9 cellular contexts compared by ENCODE assay signal in the genomic region with DNA sequence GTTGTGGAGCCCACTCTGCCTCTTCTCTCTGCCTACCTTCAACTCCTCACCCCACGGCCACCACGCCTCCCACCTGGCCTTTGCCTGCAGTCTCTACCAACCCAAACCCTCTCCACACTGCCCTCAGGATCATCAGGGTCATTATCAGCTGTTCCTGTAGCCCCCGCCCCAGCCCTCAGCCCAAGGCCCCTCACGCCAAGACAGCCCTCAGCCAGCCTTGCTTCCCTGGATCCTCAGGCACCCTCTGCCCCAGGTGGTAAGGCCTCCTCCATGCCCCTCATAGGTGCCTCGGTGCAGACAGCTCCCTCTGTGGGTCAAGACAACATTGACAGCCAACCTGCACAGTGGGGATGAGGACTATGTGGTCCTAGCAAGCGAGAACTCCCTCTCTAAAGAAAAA. TPM values are rescaled to one million over a fixed set of nuclear protein-coding genes. Genes with fewer than 3 reads are reported as not detected.
DNase-seq lines count a peak whose midpoint lies in the region; ATAC-seq and TF ChIP-seq lines count a peak whose summit lies in the region.
"Had no signal": no experiment of that assay in that cellular context is flagged by ENCODE, and none has a peak within 500 bp of the region (broad histone marks: within the 10 kb centered on the region; RNA-seq: fewer than 3 reads in every experiment).

No MANE protein-coding gene starts in this region.

- peaks cover 4% of the 10 kb centered on the region for H3K36me3 Mint-ChIP-seq in activated B cell treated with CpG ODN at 0.5 μM for 24 hours (ENCODE audit: low read depth)

- no peaks in the 10 kb centered on the region for H3K9me3 Mint-ChIP-seq in activated B cell treated with CpG ODN at 0.5 μM for 24 hours

- H3K4me1 ChIP-seq in left ventricle myocardium inferior (peaks cover 72% of the 10 kb centered on the region), skeletal muscle tissue (ENCODE audit: control insufficient read depth in 3 of 3, insufficient read depth in 3 of 3, low read length in 3 of 3) (peaks cover 43 to 59% (median 59%) of the 10 kb centered on the region in 3 donors)
- H3K4me1 ChIP-seq in effector memory CD4-positive, alpha-beta T cell (ENCODE audit: control insufficient read depth, insufficient read depth, low read length, poor library complexity, severe bottlenecking), result peaks cover 60% of the 10 kb centered on the region

- H3K27ac Mint-ChIP-seq in activated B cell treated with CpG ODN at 0.5 μM for 24 hours, result peak overlapping the region; percentile 63

- intact Hi-C loops in left ventricle myocardium inferior (cut with micrococcal nuclease), result no loop called here
- intact Hi-C loops in cardiac septum (cut with DNase I), result no loop called here
- intact Hi-C loops in activated B cell treated with CpG ODN at 0.5 μM for 24 hours (cut with micrococcal nuclease), result loop anchor here (5.0 to 10.0 kb wide), 4 partner anchors 69 to 538 kb away; partner anchors contain the start of gene TUBGCP6

- H3K4me3 Mint-ChIP-seq in activated B cell treated with CpG ODN at 0.5 μM for 24 hours, result peak overlapping the region; percentile 88

- H3K27ac ChIP-seq in left ventricle myocardium inferior (replicated peaks) (no peak overlapping the region), skeletal muscle tissue (ENCODE audit: low read depth, low read length) (no peak overlapping the region)
- H3K27ac ChIP-seq in effector memory CD4-positive, alpha-beta T cell (ENCODE audit: insufficient read depth, low read length, poor library complexity, severe bottlenecking), result peak overlapping the region; percentile 76

- H3K4me1 Mint-ChIP-seq in activated B cell treated with CpG ODN at 0.5 μM for 24 hours, result peaks cover 65% of the 10 kb centered on the region

- H3K36me3 ChIP-seq in left ventricle myocardium inferior (peaks cover under 1% of the 10 kb centered on the region), skeletal muscle tissue (ENCODE audit: control insufficient read depth in 3 of 3, insufficient read depth in 3 of 3, low read length in 3 of 3) (no peaks in the 10 kb centered on the region)
- H3K36me3 ChIP-seq in effector memory CD4-positive, alpha-beta T cell (ENCODE audit: control insufficient read depth, insufficient read depth, low read length), result peaks cover 3% of the 10 kb centered on the region

- ATAC-seq in activated B cell treated with CpG ODN at 0.5 μM for 24 hours (ENCODE audit: low read depth), result no peak
- no peak for ATAC-seq in GM18873 (IDR thresholded peaks at IDR 0.05; ENCODE audit: low FRiP score, unreplicated experiment)

- H3K4me3 ChIP-seq in left ventricle myocardium inferior (peak overlapping the region; percentile 93), skeletal muscle tissue (ENCODE audit: low read length in 3 of 3) (peak overlapping the region; percentile 76 to 80 (median 78))
- peak overlapping the region; percentile 83 for H3K4me3 ChIP-seq in effector memory CD4-positive, alpha-beta T cell (ENCODE audit: insufficient read depth, low read depth, low read length, poor library complexity, severe bottlenecking)

- peak overlapping the region in 1 of 3 donors; percentile 85 for H3K9ac ChIP-seq in skeletal muscle tissue (ENCODE audit: low read depth in 1 of 3, low read length in 3 of 3)

- DNase-seq in left ventricle myocardium inferior (no peak), cardiac septum (ENCODE audit: low spot score) (no peak), activated B cell treated with CpG ODN at 0.5 μM for 24 hours (no peak), GM03348 (ENCODE audit: low spot score) (no peak), hepatic stellate cell (ENCODE audit: low spot score) (no peak)
- peak; percentile 26 to 38 (median 35) for DNase-seq in effector memory CD4-positive, alpha-beta T cell

- TF ChIP-seq CTCF in left ventricle myocardium inferior (IDR thresholded peaks at IDR 0.05; ENCODE audit: borderline replicate concordance), result peak; percentile 15
- no peak for TF ChIP-seq CTCF in activated B cell treated with CpG ODN at 0.5 μM for 24 hours (IDR thresholded peaks at IDR 0.05)

- CTCF ChIA-PET in activated B cell treated with CpG ODN at 0.5 μM for 24 hours (lab: Charles Lee), result interaction anchor here (0.9 to 1.6 kb wide), 3 partner anchors 46 to 148 kb away, joined by 3 to 5 read pairs (median 4); partner anchors contain the start of gene SCO2

- H3K9me3 ChIP-seq in left ventricle myocardium inferior (replicated peaks) (no peaks in the 10 kb centered on the region), skeletal muscle tissue (ENCODE audit: control insufficient read depth in 3 of 3, low read length in 3 of 3) (no peaks in the 10 kb centered on the region)
- H3K9me3 ChIP-seq in effector memory CD4-positive, alpha-beta T cell (ENCODE audit: control insufficient read depth, low read length), result no peaks in the 10 kb centered on the region

- H3K27me3 Mint-ChIP-seq in activated B cell treated with CpG ODN at 0.5 μM for 24 hours, result no peaks in the 10 kb centered on the region

- POLR2A ChIA-PET in activated B cell treated with CpG ODN at 0.5 μM for 24 hours (lab: Charles Lee), result interaction anchor here (0.7 to 1.4 kb wide), 3 partner anchors 29 to 54 kb away, joined by 3 to 6 read pairs (median 4); partner anchors contain the start of gene SCO2

- peaks cover 5% of the 10 kb centered on the region for H3K27me3 ChIP-seq in left ventricle myocardium inferior (ENCODE audit: low read depth)
- H3K27me3 ChIP-seq in effector memory CD4-positive, alpha-beta T cell (replicated peaks; ENCODE audit: control insufficient read depth, insufficient read depth, low read length, poor library complexity, severe bottlenecking), result no peaks in the 10 kb centered on the region
- no peaks in the 10 kb centered on the region for H3K27me3 ChIP-seq in skeletal muscle tissue (ENCODE audit: control insufficient read depth in 3 of 3, insufficient read depth in 3 of 3, low read length in 3 of 3)

RNA-seq across cellular contexts. Expression of gene SBF1, which starts 1.7 kb away (rescaled TPM):
- total RNA-seq in left ventricle myocardium inferior, result 55.8 TPM
- 63.5 TPM for total RNA-seq in cardiac septum
- total RNA-seq in activated B cell treated with CpG ODN at 0.5 μM for 24 hours, result 114 and 144 TPM in 2 replicates
- total RNA-seq in skeletal muscle tissue, result 30.8 TPM

RNA-seq across cellular contexts. Expression of gene ADM2, which starts 8.3 kb away (rescaled TPM):
- total RNA-seq in left ventricle myocardium inferior (not detected), cardiac septum (0.13 TPM), activated B cell treated with CpG ODN at 0.5 μM for 24 hours (5.1 and 5.2 TPM in 2 replicates), skeletal muscle tissue (under 0.01 TPM)

RNA-seq across cellular contexts. Expression of gene MIOX, which starts 13.6 kb away (rescaled TPM):
- total RNA-seq in left ventricle myocardium inferior (not detected), cardiac septum (not detected), activated B cell treated with CpG ODN at 0.5 μM for 24 hours (0.15 and 0.22 TPM in 2 replicates), skeletal muscle tissue (not detected)
- total RNA-seq: endothelial cell of umbilical vein had no signal

RNA-seq across cellular contexts. Expression of gene LMF2, which starts 34.4 kb away (rescaled TPM):
- total RNA-seq in left ventricle myocardium inferior (23.4 TPM), cardiac septum (28.7 TPM), activated B cell treated with CpG ODN at 0.5 μM for 24 hours (76.6 and 81.0 TPM in 2 replicates), skeletal muscle tissue (12.5 TPM)

RNA-seq across cellular contexts. Expression of gene NCAPH2, which starts 34.9 kb away (rescaled TPM):
- total RNA-seq in left ventricle myocardium inferior (27.7 TPM), cardiac septum (25.1 TPM), activated B cell treated with CpG ODN at 0.5 μM for 24 hours (63.9 and 68.2 TPM in 2 replicates), skeletal muscle tissue (34.4 TPM)

Comparison
In these comparisons a context has a peak if more than half of its experiments do, and no peak if none do; other contexts are left out.
1. DNase-seq: peak in effector memory CD4-positive, alpha-beta T cell (3 of 3); none in left ventricle myocardium inferior (single experiment), cardiac septum (single experiment), activated B cell treated with CpG ODN at 0.5 μM for 24 hours (single experiment), GM03348 (single experiment) and hepatic stellate cell (single experiment).
2. Peak in every context shown above with its lines, with median percentiles within 50 percentile points of each other: H3K4me3 ChIP-seq.